In genomic region chr4:139266208-139266582, GRCh38 we compare ENCODE assay signal across 8 cellular contexts. TPM values are rescaled to one million over a fixed set of nuclear protein-coding genes. Genes with fewer than 3 reads are reported as not detected.
DNase-seq lines count a peak whose midpoint lies in the region; ATAC-seq, FAIRE-seq and TF ChIP-seq lines count a peak whose summit lies in the region.

No MANE protein-coding gene starts in this region.

- H3K4me3 Mint-ChIP-seq in HFFc6: peak overlapping the region; percentile 86
- H3K4me3 Mint-ChIP-seq in astrocyte (ENCODE audit: unreplicated experiment): peak overlapping the region; percentile 30
- H3K4me3 Mint-ChIP-seq in naive thymus-derived CD4-positive, alpha-beta T cell: peak overlapping the region; percentile 58 to 93 (median 84)

- ATAC-seq in naive thymus-derived CD4-positive, alpha-beta T cell: no peak

- H3K27ac ChIP-seq in AG04450 (ENCODE audit: low read depth, low read length) (peak overlapping the region; percentile 43), astrocyte (ENCODE audit: low read depth, low read length) (no peak overlapping the region)
- no peak overlapping the region for H3K27ac ChIP-seq in naive thymus-derived CD4-positive, alpha-beta T cell (ENCODE audit: low read depth, low read length)

- no peak for FAIRE-seq in astrocyte (lab: Jason Lieb, UNC)

- no peaks in the 10 kb centered on the region for H3K27me3 ChIP-seq in AG04450 (ENCODE audit: control insufficient read depth, insufficient read depth, low read length)
- no peaks in the 10 kb centered on the region for H3K27me3 ChIP-seq in astrocyte (ENCODE audit: insufficient read depth, low read length)
- no peaks in the 10 kb centered on the region for H3K27me3 ChIP-seq in naive thymus-derived CD4-positive, alpha-beta T cell (ENCODE audit: control insufficient read depth in 2 of 2, insufficient read depth in 2 of 2, low read length in 2 of 2)

- no peak for TF ChIP-seq CTCF in AG04450 (IDR thresholded peaks at IDR 0.05; ENCODE audit: low read depth, low read length)
- no peak for TF ChIP-seq CTCF in HFFc6 (IDR thresholded peaks at IDR 0.05)
- no peak for TF ChIP-seq CTCF in astrocyte (IDR thresholded peaks at IDR 0.05; ENCODE audit: insufficient read depth, low read depth, low read length)

- H3K36me3 Mint-ChIP-seq in HFFc6 (ENCODE audit: low read depth) (no peaks in the 10 kb centered on the region), astrocyte (ENCODE audit: low read depth, unreplicated experiment) (no peaks in the 10 kb centered on the region)
- no peaks in the 10 kb centered on the region for H3K36me3 Mint-ChIP-seq in naive thymus-derived CD4-positive, alpha-beta T cell

- POLR2A ChIA-PET in AG04450 (lab: Yijun Ruan, JAX): interaction anchor here (1.3 to 1.7 kb wide), 3 partner anchors 23 to 34 kb away, joined by 5 to 6 read pairs (median 6); partner anchors contain the start of gene NAA15
- POLR2A ChIA-PET in naive thymus-derived CD4-positive, alpha-beta T cell (lab: Charles Lee): interaction anchor here (0.6 to 0.7 kb wide), 6 partner anchors 19 to 183 kb away, joined by 3 to 8 read pairs (median 3); partner anchors contain the start of gene NAA15

- no peaks in the 10 kb centered on the region for H4K20me1 ChIP-seq in astrocyte (ENCODE audit: insufficient read depth, low read length)

- H3K9me3 ChIP-seq in AG04450 (ENCODE audit: control insufficient read depth, insufficient read depth, low read length) (no peaks in the 10 kb centered on the region), astrocyte (ENCODE audit: insufficient read depth, low read depth, low read length) (no peaks in the 10 kb centered on the region)
- H3K9me3 ChIP-seq in naive thymus-derived CD4-positive, alpha-beta T cell (ENCODE audit: control insufficient read depth in 2 of 3, low read length in 3 of 3): no peaks in the 10 kb centered on the region

- peak overlapping the region; percentile 85 for H3K4me2 ChIP-seq in astrocyte (ENCODE audit: low read length)

- CTCF ChIA-PET in AG04450 (lab: Charles Lee): interaction anchor here (0.9 to 1.9 kb wide), 5 partner anchors 11 to 236 kb away, joined by 3 to 17 read pairs (median 5); no protein-coding TSS in a partner anchor
- CTCF ChIA-PET in naive thymus-derived CD4-positive, alpha-beta T cell (lab: Charles Lee): interaction anchor here (0.6 to 1.6 kb wide), 3 partner anchors 9 to 233 kb away, joined by 3 to 6 read pairs (median 3); no protein-coding TSS in a partner anchor

- peaks cover 40% of the 10 kb centered on the region for H3K4me1 Mint-ChIP-seq in HFFc6 (ENCODE audit: low read depth)
- H3K4me1 Mint-ChIP-seq in astrocyte (ENCODE audit: low read depth, unreplicated experiment): peaks cover 23% of the 10 kb centered on the region
- peaks cover 9 to 20% (median 14%) of the 10 kb centered on the region in 7 donors for H3K4me1 Mint-ChIP-seq in naive thymus-derived CD4-positive, alpha-beta T cell

- peak overlapping the region; percentile 63 for H2AFZ ChIP-seq in astrocyte (ENCODE audit: low read depth, low read length)

- DNase-seq in AG04450 (ENCODE audit: low read depth, low spot score) (no peak), HFFc6 (no peak), astrocyte (ENCODE audit: low read depth) (no peak), KG1 (lab: John Stamatoyannopoulos, UW) (no peak), HK-2 (ENCODE audit: unreplicated experiment) (no peak), GDM1 (lab: John Stamatoyannopoulos, UW) (no peak), NCI-H146 (lab: John Stamatoyannopoulos, UW) (no peak)
- DNase-seq in naive thymus-derived CD4-positive, alpha-beta T cell: no peak

- H3K9ac ChIP-seq in astrocyte (ENCODE audit: low read length): peak overlapping the region; percentile 43

- intact Hi-C loops in naive thymus-derived CD4-positive, alpha-beta T cell (cut with micrococcal nuclease): loop anchor here (1.0 to 2.0 kb wide), 4 partner anchors 12 to 88 kb away; no protein-coding TSS in a partner anchor

- peaks cover 11% of the 10 kb centered on the region for H3K4me1 ChIP-seq in astrocyte (ENCODE audit: insufficient read depth, low read length)
- H3K4me1 ChIP-seq in naive thymus-derived CD4-positive, alpha-beta T cell (ENCODE audit: control insufficient read depth in 2 of 2, insufficient read depth in 2 of 2, low read length in 2 of 2): peaks cover 12 to 14% of the 10 kb centered on the region in 2 donors

- H3K9me3 Mint-ChIP-seq in HFFc6 (no peaks in the 10 kb centered on the region), astrocyte (ENCODE audit: unreplicated experiment) (no peaks in the 10 kb centered on the region)
- no peaks in the 10 kb centered on the region for H3K9me3 Mint-ChIP-seq in naive thymus-derived CD4-positive, alpha-beta T cell

- H3K4me3 ChIP-seq in AG04450 (ENCODE audit: low read depth, low read length) (peak overlapping the region; percentile 38; the same call in 1 of the 2 replicates), astrocyte (ENCODE audit: insufficient read depth, low read depth, low read length) (peak overlapping the region; percentile 54)
- H3K4me3 ChIP-seq in naive thymus-derived CD4-positive, alpha-beta T cell (ENCODE audit: low read length): peak overlapping the region; percentile 42

- no peaks in the 10 kb centered on the region for H3K36me3 ChIP-seq in astrocyte (ENCODE audit: insufficient read depth, low read length)
- H3K36me3 ChIP-seq in naive thymus-derived CD4-positive, alpha-beta T cell (ENCODE audit: control insufficient read depth in 2 of 3, insufficient read depth in 3 of 3, low read length in 3 of 3): no peaks in the 10 kb centered on the region

- peak overlapping the region; percentile 80 for H3K27ac Mint-ChIP-seq in HFFc6
- peak overlapping the region; percentile 9 for H3K27ac Mint-ChIP-seq in astrocyte (ENCODE audit: unreplicated experiment)
- H3K27ac Mint-ChIP-seq in naive thymus-derived CD4-positive, alpha-beta T cell: peak overlapping the region in 5 of 9 donors; percentile 4 to 75 (median 43)

- no peaks in the 10 kb centered on the region for H3K79me2 ChIP-seq in astrocyte (ENCODE audit: insufficient read depth, low read length)

- peaks cover 3% of the 10 kb centered on the region; the same call in 1 of the 2 replicates for H3K27me3 Mint-ChIP-seq in HFFc6 (ENCODE audit: insufficient read depth)
- H3K27me3 Mint-ChIP-seq in astrocyte (ENCODE audit: low read depth, unreplicated experiment): no peaks in the 10 kb centered on the region
- peaks cover 0 to 22% (median 0%) of the 10 kb centered on the region in 5 donors for H3K27me3 Mint-ChIP-seq in naive thymus-derived CD4-positive, alpha-beta T cell

RNA-seq across cellular contexts. Expression of gene MGARP, which starts 13.8 kb away (rescaled TPM):
- polyA plus RNA-seq in AG04450 (2011; rRNA removed): 42.6 and 57.7 TPM in 2 replicates
- 14.7 and 14.9 TPM in 2 replicates for polyA minus RNA-seq in AG04450 (2011; rRNA and poly(A)+ RNA removed)
- total RNA-seq in HFFc6 (2021; fragmentation: NEBNext Ultra II Directional; extraction: Animal tissue kit (Norgen Biotek cat#: 25700)): 10 to 100 TPM; 10.4 to 38.5 (median 11.8) TPM
- 0.36 and 0.45 TPM in 2 replicates for total RNA-seq in astrocyte
- total RNA-seq in naive thymus-derived CD4-positive, alpha-beta T cell: under 1 TPM in 3 of 5 experiments, not detected in 2; 0.29 to 0.70 (median 0.30) TPM
- under 1 TPM in 1 of 2 donors, not detected in 1; 0.32 TPM for polyA plus RNA-seq in naive thymus-derived CD4-positive, alpha-beta T cell

RNA-seq across cellular contexts. Expression of gene NAA15, which starts 35.1 kb away (rescaled TPM):
- 20.5 and 30.2 TPM in 2 replicates for polyA plus RNA-seq in AG04450 (2011; rRNA removed)
- 13.7 and 36.7 TPM in 2 replicates for polyA minus RNA-seq in AG04450 (2011; rRNA and poly(A)+ RNA removed)
- total RNA-seq in HFFc6 (2021; fragmentation: NEBNext Ultra II Directional; extraction: Animal tissue kit (Norgen Biotek cat#: 25700)): 10 to 100 TPM; 63.0 to 72.0 (median 69.6) TPM
- total RNA-seq in astrocyte: 59.3 and 64.5 TPM in 2 replicates
- 10 to 100 TPM; 41.2 to 67.4 (median 49.0) TPM for total RNA-seq in naive thymus-derived CD4-positive, alpha-beta T cell
- 10 to 100 TPM; 35.7 to 40.5 TPM for polyA plus RNA-seq in naive thymus-derived CD4-positive, alpha-beta T cell

RNA-seq across cellular contexts. Expression of gene NDUFC1, which starts 36.1 kb away (rescaled TPM):
- polyA plus RNA-seq in AG04450 (2011; rRNA removed): 46.7 and 52.9 TPM in 2 replicates
- 10.5 and 12.5 TPM in 2 replicates for polyA minus RNA-seq in AG04450 (2011; rRNA and poly(A)+ RNA removed)
- 10 to 100 TPM; 68.6 to 90.7 (median 74.2) TPM for total RNA-seq in HFFc6 (2021; fragmentation: NEBNext Ultra II Directional; extraction: Animal tissue kit (Norgen Biotek cat#: 25700))
- 49.2 and 52.4 TPM in 2 replicates for total RNA-seq in astrocyte
- 10 to 100 TPM; 19.4 to 41.6 (median 26.9) TPM for total RNA-seq in naive thymus-derived CD4-positive, alpha-beta T cell
- polyA plus RNA-seq in naive thymus-derived CD4-positive, alpha-beta T cell: 100 to 1,000 TPM; 105 to 193 TPM

Comparison
In these comparisons a context has a peak if more than half of its experiments do, and no peak if none do; other contexts are left out.
1. H3K27ac Mint-ChIP-seq: peak in every context shown above with its lines; median percentile 80 in HFFc6; 43 in naive thymus-derived CD4-positive, alpha-beta T cell; 9 in astrocyte.
2. H3K4me3 Mint-ChIP-seq: peak in every context shown above with its lines; median percentile 86 in HFFc6; 84 in naive thymus-derived CD4-positive, alpha-beta T cell; 30 in astrocyte.